ENCODE assay signal across 11 cellular contexts in the genomic region with DNA sequence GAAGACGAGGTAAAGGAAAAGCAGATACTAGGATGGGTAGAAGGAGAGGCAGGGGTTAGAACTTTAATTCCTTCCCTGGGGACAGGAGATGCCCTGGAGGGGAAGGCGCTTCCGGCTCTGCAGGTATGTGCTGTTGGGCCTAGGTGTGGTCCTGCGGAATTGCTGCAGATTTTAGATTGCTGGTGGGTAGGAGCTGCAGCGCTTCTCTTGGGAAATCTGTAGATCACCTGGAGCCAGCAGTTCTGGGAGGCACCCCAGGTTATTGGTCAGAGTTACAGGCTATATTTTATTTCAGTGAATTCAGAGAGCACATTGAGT. TPM values are rescaled to one million over a fixed set of nuclear protein-coding genes. Genes with fewer than 3 reads are reported as not detected.
A peak's percentile ranks its signal among the peaks of the same experiment; 100 is the strongest.
DNase-seq lines count a peak whose midpoint lies in the region; ATAC-seq, FAIRE-seq and TF ChIP-seq lines count a peak whose summit lies in the region.
"Had no signal": no experiment of that assay in that cellular context is flagged by ENCODE, and none has a peak within 500 bp of the region (broad histone marks: within the 10 kb centered on the region; RNA-seq: fewer than 3 reads in every experiment).

No MANE protein-coding gene starts in this region.

- ATAC-seq in upper lobe of right lung = peak; percentile 7

- in situ Hi-C loops in GM13976 (cut with MboI; ENCODE audit: low sequenced_read_pairs, unreplicated experiment) = no loop called here

- H3K27ac ChIP-seq in upper lobe of right lung = peak overlapping the region; percentile 86

- no peak for TF ChIP-seq POLR2A in lower leg skin (IDR thresholded peaks at IDR 0.05)

- no peak overlapping the region for H3K4me3 Mint-ChIP-seq in activated T-helper 1 cell treated with anti-CD3 and anti-CD28 coated beads, Interleukin-12 subunit alpha, Interleukin-12 subunit beta, Interleukin-2, Interleukin-4 antibody, amounts not matched to agents 30 ng/mL and 10 ng/mL and 1 ng/mL, durations not matched to agents 14 hours and 24 hours and 36 hours
- H3K4me3 Mint-ChIP-seq: mesothelial cell of epicardium; stimulated activated effector memory CD8-positive, alpha-beta T cell treated with anti-CD3 and anti-CD28 coated beads, Interleukin-12 subunit alpha, Interleukin-12 subunit beta, amount 100 ng/mL, for 72 hours had no signal

- no peaks in the 10 kb centered on the region for H3K9me3 Mint-ChIP-seq in activated T-helper 1 cell treated with anti-CD3 and anti-CD28 coated beads, Interleukin-12 subunit alpha, Interleukin-12 subunit beta, Interleukin-2, Interleukin-4 antibody, amounts not matched to agents 30 ng/mL and 10 ng/mL and 1 ng/mL, durations not matched to agents 14 hours and 24 hours and 36 hours
- H3K9me3 Mint-ChIP-seq: mesothelial cell of epicardium; stimulated activated effector memory CD8-positive, alpha-beta T cell treated with anti-CD3 and anti-CD28 coated beads, Interleukin-12 subunit alpha, Interleukin-12 subunit beta, amount 100 ng/mL, for 72 hours had no signal

- H3K27me3 ChIP-seq in bronchial epithelial cell (ENCODE audit: control insufficient read depth, insufficient read depth, low read length) (no peaks in the 10 kb centered on the region), upper lobe of right lung (no peaks in the 10 kb centered on the region)

- H3K36me3 Mint-ChIP-seq in activated T-helper 1 cell treated with anti-CD3 and anti-CD28 coated beads, Interleukin-12 subunit alpha, Interleukin-12 subunit beta, Interleukin-2, Interleukin-4 antibody, amounts not matched to agents 30 ng/mL and 10 ng/mL and 1 ng/mL, durations not matched to agents 14 hours and 24 hours and 36 hours (ENCODE audit: low read depth) = peaks cover 4% of the 10 kb centered on the region

- H3K27ac Mint-ChIP-seq in activated T-helper 1 cell treated with anti-CD3 and anti-CD28 coated beads, Interleukin-12 subunit alpha, Interleukin-12 subunit beta, Interleukin-2, Interleukin-4 antibody, amounts not matched to agents 30 ng/mL and 10 ng/mL and 1 ng/mL, durations not matched to agents 14 hours and 24 hours and 36 hours = no peak overlapping the region
- H3K27ac Mint-ChIP-seq: mesothelial cell of epicardium; stimulated activated effector memory CD8-positive, alpha-beta T cell treated with anti-CD3 and anti-CD28 coated beads, Interleukin-12 subunit alpha, Interleukin-12 subunit beta, amount 100 ng/mL, for 72 hours had no signal

- H3K4me3 ChIP-seq in bronchial epithelial cell (ENCODE audit: low read depth, low read length) (peak overlapping the region; percentile 54), lower leg skin (ENCODE audit: low read depth, poor library complexity, severe bottlenecking) (peak overlapping the region; percentile 60), upper lobe of right lung (peak overlapping the region; percentile 97)

- DNase-seq in NCI-H345 (lab: John Stamatoyannopoulos, UW) (peak; percentile 28), NCI-H345 treated with DMSO at 0.1 percent for 48 hours (lab: John Stamatoyannopoulos, UW; ENCODE audit: unreplicated experiment) (no peak), bronchial epithelial cell (ENCODE audit: low read depth) (no peak), lower leg skin (ENCODE audit: low spot score in 2 of 2) (no peak), upper lobe of right lung (no peak), GM13976 (ENCODE audit: low spot score) (no peak)
- DNase-seq in activated T-helper 1 cell treated with anti-CD3 and anti-CD28 coated beads, Interleukin-12 subunit alpha, Interleukin-12 subunit beta, Interleukin-2, Interleukin-4 antibody, amounts not matched to agents 30 ng/mL and 10 ng/mL and 1 ng/mL, durations not matched to agents 14 hours and 24 hours and 36 hours (ENCODE audit: low spot score) = no peak
- no peak for DNase-seq in effector CD4-positive, alpha-beta T cell
- DNase-seq: NCI-H2171 had no signal

- H3K36me3 ChIP-seq in bronchial epithelial cell (ENCODE audit: control insufficient read depth, insufficient read depth, low read length) (no peaks in the 10 kb centered on the region), upper lobe of right lung (no peaks in the 10 kb centered on the region)

- 7 to 13% methylated on average over 5 of the region's 5 CpGs for WGBS in lower leg skin, 2 donors

- TF ChIP-seq CTCF in bronchial epithelial cell (IDR thresholded peaks at IDR 0.05; ENCODE audit: insufficient read depth, low read length, severe bottlenecking) = no peak
- TF ChIP-seq CTCF in lower leg skin (IDR thresholded peaks at IDR 0.05) = no peak
- TF ChIP-seq CTCF in upper lobe of right lung (IDR thresholded peaks at IDR 0.05) = no peak
- TF ChIP-seq CTCF in GM13976 (IDR thresholded peaks at IDR 0.05; ENCODE audit: borderline replicate concordance, control extremely low read depth, extremely low read depth, insufficient read depth, missing control alignments) = no peak

- peaks cover 13% of the 10 kb centered on the region for H3K4me1 Mint-ChIP-seq in activated T-helper 1 cell treated with anti-CD3 and anti-CD28 coated beads, Interleukin-12 subunit alpha, Interleukin-12 subunit beta, Interleukin-2, Interleukin-4 antibody, amounts not matched to agents 30 ng/mL and 10 ng/mL and 1 ng/mL, durations not matched to agents 14 hours and 24 hours and 36 hours (ENCODE audit: low read depth)

- H3K4me1 ChIP-seq in upper lobe of right lung = peaks cover 45% of the 10 kb centered on the region

- no peaks in the 10 kb centered on the region for H3K9me3 ChIP-seq in upper lobe of right lung

- intact Hi-C loops in lower leg skin (cut with DNase I; ENCODE audit: low total_unique reads) = no loop called here
- intact Hi-C loops in upper lobe of right lung (cut with DNase I) = no loop called here
- intact Hi-C loops in activated T-helper 1 cell treated with anti-CD3 and anti-CD28 coated beads, Interleukin-12 subunit alpha, Interleukin-12 subunit beta, Interleukin-2, Interleukin-4 antibody, amounts not matched to agents 30 ng/mL and 10 ng/mL and 1 ng/mL, durations not matched to agents 14 hours and 24 hours and 36 hours (cut with micrococcal nuclease) = loop anchor here (10.0 kb wide), 1 partner anchor 453 kb away; no protein-coding TSS in a partner anchor

- peaks cover 9% of the 10 kb centered on the region for H3K27me3 Mint-ChIP-seq in activated T-helper 1 cell treated with anti-CD3 and anti-CD28 coated beads, Interleukin-12 subunit alpha, Interleukin-12 subunit beta, Interleukin-2, Interleukin-4 antibody, amounts not matched to agents 30 ng/mL and 10 ng/mL and 1 ng/mL, durations not matched to agents 14 hours and 24 hours and 36 hours (ENCODE audit: insufficient read depth)

- no peak for FAIRE-seq in bronchial epithelial cell (lab: Jason Lieb, UNC)

RNA-seq across cellular contexts. Expression of a gene that starts 1.1 kb away (rescaled TPM):
- total RNA-seq in bronchial epithelial cell (50.3 and 64.3 TPM in 2 replicates), lower leg skin (100 to 1,000 TPM in 2 of 4 donors, 10 to 100 TPM in 2; 65.8 to 154 (median 97.6) TPM), upper lobe of right lung (181 TPM)
- total RNA-seq in activated T-helper 1 cell treated with anti-CD3 and anti-CD28 coated beads, Interleukin-12 subunit alpha, Interleukin-12 subunit beta, Interleukin-2, Interleukin-4 antibody, amounts not matched to agents 30 ng/mL and 10 ng/mL and 1 ng/mL, durations not matched to agents 14 hours and 24 hours and 36 hours = 23.3 and 25.1 TPM in 2 replicates
